In the genomic region with DNA sequence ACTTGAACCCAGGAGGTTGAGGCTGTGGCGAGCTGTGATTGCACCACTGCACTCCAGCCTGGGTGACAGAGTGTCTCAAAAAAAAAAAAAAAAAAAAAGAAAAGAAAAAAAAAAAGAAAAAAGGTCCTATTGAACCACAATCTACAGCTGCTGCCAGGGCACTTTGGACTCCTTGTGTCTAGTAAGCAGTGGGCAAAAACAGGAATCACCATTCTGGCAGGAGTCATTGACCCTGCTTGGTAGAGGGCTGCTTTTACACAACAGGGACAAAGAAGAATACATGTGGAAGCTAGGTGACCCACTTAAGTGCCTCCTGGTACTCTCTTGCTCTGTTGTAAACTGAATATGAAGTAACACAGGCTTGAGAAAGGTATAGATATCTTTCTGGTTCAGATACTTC, we compare ENCODE assay signal across 24 cellular contexts. TPM values are rescaled to one million over a fixed set of nuclear protein-coding genes. Genes with fewer than 3 reads are reported as not detected.
DNase-seq lines count a peak whose midpoint lies in the region; ATAC-seq, FAIRE-seq and TF ChIP-seq lines count a peak whose summit lies in the region.
"Had no signal": no experiment of that assay in that cellular context is flagged by ENCODE, and none has a peak within 500 bp of the region (broad histone marks: within the 10 kb centered on the region; RNA-seq: fewer than 3 reads in every experiment).

No MANE protein-coding gene starts in this region.

- ATAC-seq in left lobe of liver (peak; percentile 84), right lobe of liver (peak; percentile 66 to 82 (median 74)), pancreas (no peak)
- ATAC-seq: A549, HCT116 had no signal

- no peak overlapping the region for H3K9ac ChIP-seq in HUES48 (ENCODE audit: low read depth, low read length)
- H3K9ac ChIP-seq in NT2/D1 (ENCODE audit: insufficient read length, low read depth): peak overlapping the region; percentile 47
- H3K9ac ChIP-seq: BLaER1 treated with 17β-estradiol and CSF1 and Interleukin-3, amounts not matched to agents 10 nM and 100 nM had no signal

- no peak for FAIRE-seq in pancreas (lab: Jason Lieb, UNC)
- FAIRE-seq: A549, D721Med, GM12891, GM18507 had no signal

- WGBS in right lobe of liver (ENCODE audit: insufficient coverage, low coverage, low lambda C conversion rate, missing lambda C conversion rate): 0% methylated on average over 1 of the region's 1 CpG
- 90 to 94% methylated on average over 1 of the region's 1 CpG for WGBS in pancreas, 2 donors

- intact Hi-C loops in right lobe of liver (cut with DNase I): no loop called here
- intact Hi-C loops in pancreas (cut with DNase I): no loop called here

- no peaks in the 10 kb centered on the region for H3K9me3 ChIP-seq in HUES48 (ENCODE audit: control insufficient read depth, insufficient read depth, low read length)
- H3K9me3 ChIP-seq in NT2/D1 (ENCODE audit: insufficient read depth, low read length): no peaks in the 10 kb centered on the region
- no peaks in the 10 kb centered on the region for H3K9me3 ChIP-seq in right lobe of liver
- no peaks in the 10 kb centered on the region for H3K9me3 ChIP-seq in pancreas
- H3K9me3 ChIP-seq: A549; BE2C; BLaER1 treated with 17β-estradiol and CSF1 and Interleukin-3, amounts not matched to agents 10 nM and 100 nM had no signal

- H3K36me3 ChIP-seq in HUES48 (ENCODE audit: control insufficient read depth, insufficient read depth, low read length) (no peaks in the 10 kb centered on the region), NT2/D1 (ENCODE audit: insufficient read depth, insufficient read length, low read length) (no peaks in the 10 kb centered on the region), right lobe of liver (no peaks in the 10 kb centered on the region), pancreas (no peaks in the 10 kb centered on the region)
- H3K36me3 ChIP-seq: BE2C; BLaER1 treated with 17β-estradiol and CSF1 and Interleukin-3, amounts not matched to agents 10 nM and 100 nM had no signal

- TF ChIP-seq POLR2A in right lobe of liver (IDR thresholded peaks at IDR 0.05): no peak

- DNase-seq in NT2/D1 (ENCODE audit: low read depth, low spot score) (no peak), left lobe of liver (ENCODE audit: low spot score) (peak; percentile 63), right lobe of liver (peak in 1 of 3 donors; percentile 64), iPS-NIHi7 (ENCODE audit: extremely low spot score) (no peak), pancreas (no peak), ecto neural progenitor cell (ENCODE audit: low spot score) (no peak)
- DNase-seq: 8988T; ACHN; AML-193; BE2C; CD4-positive, alpha-beta T cell; CD8-positive, alpha-beta memory T cell; DMS 273 treated with DMSO at 0.1 percent for 48 hours; DMS53; DMS79 treated with DMSO at 0.1 percent for 48 hours; GF-D8; H9 had no signal

- TF ChIP-seq CTCF in right lobe of liver (IDR thresholded peaks at IDR 0.05) (no peak), pancreas (IDR thresholded peaks at IDR 0.05) (no peak)

- peaks cover 25% of the 10 kb centered on the region for H3K4me1 ChIP-seq in HUES48 (ENCODE audit: control insufficient read depth, insufficient read depth, low read length)
- H3K4me1 ChIP-seq in NT2/D1 (ENCODE audit: insufficient read depth, insufficient read length): peaks cover 6% of the 10 kb centered on the region
- peaks cover 0 to 17% (median 7%) of the 10 kb centered on the region in 4 donors for H3K4me1 ChIP-seq in right lobe of liver
- H3K4me1 ChIP-seq in pancreas: no peaks in the 10 kb centered on the region
- H3K4me1 ChIP-seq: A549; BE2C; BLaER1 treated with 17β-estradiol and CSF1 and Interleukin-3, amounts not matched to agents 10 nM and 100 nM had no signal

- H3K4me3 ChIP-seq in HUES48 (ENCODE audit: low read depth, low read length): no peak overlapping the region
- H3K4me3 ChIP-seq in NT2/D1 (ENCODE audit: insufficient read length, low read depth): no peak overlapping the region
- H3K4me3 ChIP-seq in right lobe of liver: no peak overlapping the region
- H3K4me3 ChIP-seq in pancreas: no peak overlapping the region
- H3K4me3 ChIP-seq: A549; BLaER1 treated with 17β-estradiol and CSF1 and Interleukin-3, amounts not matched to agents 10 nM and 100 nM had no signal

- H3K27me3 ChIP-seq in HUES48 (ENCODE audit: control insufficient read depth, insufficient read depth, low read length): peaks cover 28% of the 10 kb centered on the region
- no peaks in the 10 kb centered on the region for H3K27me3 ChIP-seq in NT2/D1 (ENCODE audit: insufficient read depth, insufficient read length)
- no peaks in the 10 kb centered on the region for H3K27me3 ChIP-seq in right lobe of liver
- no peaks in the 10 kb centered on the region for H3K27me3 ChIP-seq in pancreas
- H3K27me3 ChIP-seq: BE2C; BLaER1 treated with 17β-estradiol and CSF1 and Interleukin-3, amounts not matched to agents 10 nM and 100 nM had no signal

- H3K27ac ChIP-seq in HUES48 (ENCODE audit: low read depth, low read length): peak overlapping the region; percentile 60
- no peak overlapping the region for H3K27ac ChIP-seq in right lobe of liver
- H3K27ac ChIP-seq in pancreas: no peak overlapping the region
- H3K27ac ChIP-seq: A549; BLaER1 treated with 17β-estradiol and CSF1 and Interleukin-3, amounts not matched to agents 10 nM and 100 nM had no signal

RNA-seq across cellular contexts. Expression of gene PCCB, which starts 14.6 kb away (rescaled TPM):
- 122 TPM for total RNA-seq in left lobe of liver
- 100 to 1,000 TPM in 2 of 6 experiments, 10 to 100 TPM in 4; 85.4 to 146 (median 94.4) TPM for total RNA-seq in right lobe of liver
- total RNA-seq in pancreas: 10 to 100 TPM in 5 of 6 donors, 1 to 10 TPM in 1; 9.3 to 24.9 (median 18.2) TPM
- 10 to 100 TPM in 1 of 2 donors, 1 to 10 TPM in 1; 8.9 to 11.7 TPM for polyA plus RNA-seq in pancreas

RNA-seq across cellular contexts. Expression of gene MSL2, which starts 39.4 kb away (rescaled TPM):
- 14.5 TPM for total RNA-seq in left lobe of liver
- 10 to 100 TPM in 5 of 6 experiments, 1 to 10 TPM in 1; 9.1 to 18.4 (median 13.1) TPM for total RNA-seq in right lobe of liver
- 10 to 100 TPM in 5 of 6 donors, 1 to 10 TPM in 1; 9.4 to 19.2 (median 11.7) TPM for total RNA-seq in pancreas
- polyA plus RNA-seq in pancreas: 1 to 10 TPM; 3.5 to 7.2 TPM

Comparison
In these comparisons a context has a peak if more than half of its experiments do, and no peak if none do; other contexts are left out.
1. ATAC-seq: peak in left lobe of liver (single experiment) and right lobe of liver (4 of 4); none in pancreas (0 of 4).